25 cellular contexts compared by ENCODE assay signal in genomic region chr12:85821216-85821615, GRCh38. TPM values are rescaled to one million over a fixed set of nuclear protein-coding genes. Genes with fewer than 3 reads are reported as not detected.
"Had no signal": no experiment of that assay in that cellular context is flagged by ENCODE, and none has a peak within 500 bp of the region (broad histone marks: within the 10 kb centered on the region; RNA-seq: fewer than 3 reads in every experiment).

No MANE protein-coding gene starts in this region.

- FAIRE-seq: TTC549 had no signal

- H3K4me3 ChIP-seq: ascending aorta, body of pancreas had no signal

- DNase-seq: activated B cell treated with CpG ODN at 0.5 μM for 24 hours; activated CD4-positive, alpha-beta T cell treated with anti-CD3 and anti-CD28 coated beads for 1 hour; activated CD4-positive, alpha-beta T cell treated with anti-CD3 and anti-CD28 coated beads, Interleukin-2, amount 10 ng/mL, durations not matched to agents 24 days and 14 days; activated CD4-positive, alpha-beta T cell treated with anti-CD3 and anti-CD28 coated beads, Interleukin-2, amount 50 U/mL, for 48 hours; activated CD8-positive, alpha-beta memory T cell treated with anti-CD3 and anti-CD28 coated beads, Interleukin-2, amount 10 ng/mL, durations not matched to agents 7 days and 5 days; activated effector memory CD4-positive, alpha-beta T cell treated with Interleukin-2 at 50 U/mL for 16 hours; activated naive CD4-positive, alpha-beta T cell; activated T-cell treated with anti-CD3 and anti-CD28 coated beads, Interleukin-2, amount 50 U/mL, for 24 hours; amniotic stem cell; Kasumi-1; KBM-7; NCI-H2029; NCI-H2107; NCI-H2171 treated with DMSO at 0.1 percent for 48 hours; NCI-H510A treated with DMSO at 0.1 percent for 48 hours; SHP77 treated with DMSO at 0.1 percent for 48 hours; T-cell; T-helper 2 cell; T1000 had no signal

- H3K27me3 ChIP-seq: ascending aorta, body of pancreas had no signal

- H3K4me1 Mint-ChIP-seq: activated B cell treated with CpG ODN at 0.5 μM for 24 hours; activated CD4-positive, alpha-beta T cell treated with anti-CD3 and anti-CD28 coated beads, Interleukin-2, amount 10 ng/mL, durations not matched to agents 24 days and 14 days; activated CD8-positive, alpha-beta memory T cell treated with anti-CD3 and anti-CD28 coated beads, Interleukin-2, amount 10 ng/mL, durations not matched to agents 7 days and 5 days; activated naive CD4-positive, alpha-beta T cell treated with anti-CD3 and anti-CD28 coated beads, Interleukin-2, amount 50 U/mL, for 24 hours; central memory CD8-positive, alpha-beta T cell; T-cell had no signal

- H3K4me3 Mint-ChIP-seq: activated B cell treated with CpG ODN at 0.5 μM for 24 hours; activated CD4-positive, alpha-beta T cell treated with anti-CD3 and anti-CD28 coated beads, Interleukin-2, amount 10 ng/mL, durations not matched to agents 24 days and 14 days; activated CD8-positive, alpha-beta memory T cell treated with anti-CD3 and anti-CD28 coated beads, Interleukin-2, amount 10 ng/mL, durations not matched to agents 7 days and 5 days; activated naive CD4-positive, alpha-beta T cell treated with anti-CD3 and anti-CD28 coated beads, Interleukin-2, amount 50 U/mL, for 24 hours; activated T-cell treated with anti-CD3 and anti-CD28 coated beads, Interleukin-2, amount 50 U/mL, for 24 hours; activated T-helper 1 cell treated with anti-CD3 and anti-CD28 coated beads, Interleukin-12 subunit alpha, Interleukin-12 subunit beta, Interleukin-2, Interleukin-4 antibody, amounts not matched to agents 30 ng/mL and 10 ng/mL and 1 ng/mL, durations not matched to agents 14 hours and 24 hours and 36 hours; central memory CD8-positive, alpha-beta T cell; T-cell had no signal

- H3K27ac Mint-ChIP-seq: activated B cell treated with CpG ODN at 0.5 μM for 24 hours; activated CD4-positive, alpha-beta T cell treated with anti-CD3 and anti-CD28 coated beads, Interleukin-2, amount 10 ng/mL, durations not matched to agents 24 days and 14 days; activated CD8-positive, alpha-beta memory T cell treated with anti-CD3 and anti-CD28 coated beads, Interleukin-2, amount 10 ng/mL, durations not matched to agents 7 days and 5 days; activated naive CD4-positive, alpha-beta T cell treated with anti-CD3 and anti-CD28 coated beads, Interleukin-2, amount 50 U/mL, for 24 hours; activated T-cell treated with anti-CD3 and anti-CD28 coated beads, Interleukin-2, amount 50 U/mL, for 24 hours; activated T-helper 1 cell treated with anti-CD3 and anti-CD28 coated beads, Interleukin-12 subunit alpha, Interleukin-12 subunit beta, Interleukin-2, Interleukin-4 antibody, amounts not matched to agents 30 ng/mL and 10 ng/mL and 1 ng/mL, durations not matched to agents 14 hours and 24 hours and 36 hours; T-cell had no signal

- H3K36me3 ChIP-seq: ascending aorta had no signal

- H3K27ac ChIP-seq: ascending aorta had no signal

- H3K36me3 Mint-ChIP-seq: activated CD8-positive, alpha-beta memory T cell treated with anti-CD3 and anti-CD28 coated beads, Interleukin-2, amount 10 ng/mL, durations not matched to agents 7 days and 5 days; activated naive CD4-positive, alpha-beta T cell treated with anti-CD3 and anti-CD28 coated beads, Interleukin-2, amount 50 U/mL, for 24 hours; T-cell had no signal

- H3K27me3 Mint-ChIP-seq: activated B cell treated with CpG ODN at 0.5 μM for 24 hours; activated CD4-positive, alpha-beta T cell treated with anti-CD3 and anti-CD28 coated beads, Interleukin-2, amount 10 ng/mL, durations not matched to agents 24 days and 14 days; activated CD8-positive, alpha-beta memory T cell treated with anti-CD3 and anti-CD28 coated beads, Interleukin-2, amount 10 ng/mL, durations not matched to agents 7 days and 5 days; activated naive CD4-positive, alpha-beta T cell treated with anti-CD3 and anti-CD28 coated beads, Interleukin-2, amount 50 U/mL, for 24 hours; activated T-cell treated with anti-CD3 and anti-CD28 coated beads, Interleukin-2, amount 50 U/mL, for 24 hours; central memory CD8-positive, alpha-beta T cell; T-cell had no signal

- H3K9me3 Mint-ChIP-seq: activated CD4-positive, alpha-beta T cell treated with anti-CD3 and anti-CD28 coated beads, Interleukin-2, amount 10 ng/mL, durations not matched to agents 24 days and 14 days; activated naive CD4-positive, alpha-beta T cell treated with anti-CD3 and anti-CD28 coated beads, Interleukin-2, amount 50 U/mL, for 24 hours; activated T-cell treated with anti-CD3 and anti-CD28 coated beads, Interleukin-2, amount 50 U/mL, for 24 hours; activated T-helper 1 cell treated with anti-CD3 and anti-CD28 coated beads, Interleukin-12 subunit alpha, Interleukin-12 subunit beta, Interleukin-2, Interleukin-4 antibody, amounts not matched to agents 30 ng/mL and 10 ng/mL and 1 ng/mL, durations not matched to agents 14 hours and 24 hours and 36 hours had no signal

- H3K9me3 ChIP-seq: ascending aorta, body of pancreas had no signal

RNA-seq across cellular contexts. Expression of gene RASSF9, which starts 15.0 kb away (rescaled TPM):
- total RNA-seq: activated B cell treated with CpG ODN at 0.5 μM for 24 hours; activated CD4-positive, alpha-beta T cell treated with anti-CD3 and anti-CD28 coated beads, Interleukin-2, amount 10 ng/mL, durations not matched to agents 24 days and 14 days; activated CD8-positive, alpha-beta memory T cell treated with anti-CD3 and anti-CD28 coated beads, Interleukin-2, amount 10 ng/mL, durations not matched to agents 7 days and 5 days; activated T-helper 1 cell treated with anti-CD3 and anti-CD28 coated beads, Interleukin-12 subunit alpha, Interleukin-12 subunit beta, Interleukin-2, Interleukin-4 antibody, amounts not matched to agents 30 ng/mL and 10 ng/mL and 1 ng/mL, durations not matched to agents 14 hours and 24 hours and 36 hours; T-cell had no signal

RNA-seq across cellular contexts. Expression of gene NTS, which starts 52.9 kb away (rescaled TPM):
- total RNA-seq: activated B cell treated with CpG ODN at 0.5 μM for 24 hours; activated CD4-positive, alpha-beta T cell treated with anti-CD3 and anti-CD28 coated beads, Interleukin-2, amount 10 ng/mL, durations not matched to agents 24 days and 14 days; activated CD8-positive, alpha-beta memory T cell treated with anti-CD3 and anti-CD28 coated beads, Interleukin-2, amount 10 ng/mL, durations not matched to agents 7 days and 5 days; activated T-helper 1 cell treated with anti-CD3 and anti-CD28 coated beads, Interleukin-12 subunit alpha, Interleukin-12 subunit beta, Interleukin-2, Interleukin-4 antibody, amounts not matched to agents 30 ng/mL and 10 ng/mL and 1 ng/mL, durations not matched to agents 14 hours and 24 hours and 36 hours; ascending aorta; T-cell had no signal
